ENCODE assay signal across 1 cellular context in the genomic region with DNA sequence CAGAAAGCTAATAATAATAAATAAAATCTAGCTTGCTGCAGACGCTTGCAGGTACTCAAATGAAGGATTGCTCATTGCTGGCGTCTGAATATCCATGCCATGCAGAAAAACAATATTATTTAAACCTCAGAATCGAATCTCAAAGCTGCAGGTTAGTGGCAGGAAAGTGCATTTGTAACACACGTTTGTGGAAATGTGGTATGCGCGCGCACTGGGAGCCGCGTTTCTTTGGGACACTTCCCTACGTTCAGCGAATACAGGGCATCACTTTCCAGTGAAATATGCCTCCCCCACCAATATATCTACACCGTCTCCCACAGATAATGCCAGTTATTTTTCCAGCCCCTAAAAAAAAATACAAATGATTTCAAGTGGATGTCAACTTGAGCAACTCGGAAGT.
TF ChIP-seq lines count a peak whose summit lies in the region.

No MANE protein-coding gene starts in this region.

TF ChIP-seq in H1, 55 proteins besides CTCF, POLR2A, EP300 and RAD21:
- TF ChIP-seq HDAC6 (IDR thresholded peaks at IDR 0.05; ENCODE audit: low read depth, low read length) (no peak), RNF2 (IDR thresholded peaks at IDR 0.05; ENCODE audit: borderline replicate concordance, low read depth, low read length, missing control alignments, poor library complexity, severe bottlenecking) (peak; percentile 90), CBX8 (IDR thresholded peaks at IDR 0.05; ENCODE audit: borderline replicate concordance, low read depth, low read length) (peak; percentile 30; the same call in 1 of the 2 replicates), GTF2F1 (IDR thresholded peaks at IDR 0.05; ENCODE audit: borderline replicate concordance, low read depth, low read length) (no peak), CHD1 (IDR thresholded peaks at IDR 0.05; ENCODE audit: low read depth, low read length) (no peak), NRF1 (IDR thresholded peaks at IDR 0.05; ENCODE audit: low read depth, low read length) (no peak)
